ENCODE assay signal across 1 cellular context in genomic region chr4:47463235-47463956, GRCh38.
TF ChIP-seq lines count a peak whose summit lies in the region.

Gene COMMD8 (minus strand): TSS chr4:47463702. CDS start chr4:47463651, 51 bp downstream.

TF ChIP-seq in WTC11, 78 proteins besides CTCF, POLR2A, EP300 and RAD21 (continued from another document):
- peak; percentile 96 for TF ChIP-seq PRDM15 (CRISPR knock-in tag; IDR thresholded peaks at IDR 0.05)
- TF ChIP-seq GTF2I (CRISPR knock-in tag; conservative IDR thresholded peaks at IDR 0.05): no peak
- no peak for TF ChIP-seq ZNF263 (CRISPR knock-in tag; IDR thresholded peaks at IDR 0.05; ENCODE audit: low read depth)
- TF ChIP-seq SMAD4 (CRISPR knock-in tag; IDR thresholded peaks at IDR 0.05): no peak
- TF ChIP-seq ZNF219 (CRISPR knock-in tag; IDR thresholded peaks at IDR 0.05; ENCODE audit: borderline replicate concordance): no peak
- TF ChIP-seq ZNF425 (CRISPR knock-in tag; conservative IDR thresholded peaks at IDR 0.05): no peak
- TF ChIP-seq ZNF416 (CRISPR knock-in tag; IDR thresholded peaks at IDR 0.05): no peak
- no peak for TF ChIP-seq CREB1 (CRISPR knock-in tag; IDR thresholded peaks at IDR 0.05)
- no peak for TF ChIP-seq MLX (CRISPR knock-in tag; IDR thresholded peaks at IDR 0.05)
- peak; percentile 29; the same call in 1 of the 2 replicates for TF ChIP-seq ZBTB43 (CRISPR knock-in tag; IDR thresholded peaks at IDR 0.05)
- TF ChIP-seq RORB (CRISPR knock-in tag; IDR thresholded peaks at IDR 0.05): no peak
- peak; percentile 86 for TF ChIP-seq HMGXB4 (CRISPR knock-in tag; IDR thresholded peaks at IDR 0.05)
- no peak for TF ChIP-seq NR3C1 (CRISPR knock-in tag; conservative IDR thresholded peaks at IDR 0.05; ENCODE audit: low read depth)
- no peak for TF ChIP-seq ZSCAN18 (CRISPR knock-in tag; IDR thresholded peaks at IDR 0.05)
- TF ChIP-seq E2F1 (CRISPR knock-in tag; IDR thresholded peaks at IDR 0.05): 0 out of 2 replicates have a peak, but pooled peaks have one; percentile 16
- no peak for TF ChIP-seq TEAD4 (CRISPR knock-in tag; IDR thresholded peaks at IDR 0.05)
- no peak for TF ChIP-seq SMAD3 (CRISPR knock-in tag; IDR thresholded peaks at IDR 0.05; ENCODE audit: borderline replicate concordance)
- TF ChIP-seq HMGA2 (CRISPR knock-in tag; IDR thresholded peaks at IDR 0.05): no peak
- TF ChIP-seq PRRX2 (CRISPR knock-in tag; IDR thresholded peaks at IDR 0.05): no peak
- TF ChIP-seq ETV6 (CRISPR knock-in tag; IDR thresholded peaks at IDR 0.05): peak; percentile 62; the same call in 1 of the 2 replicates
- TF ChIP-seq ZNF232 (CRISPR knock-in tag; IDR thresholded peaks at IDR 0.05): no peak
- no peak for TF ChIP-seq IRF1 (CRISPR knock-in tag; IDR thresholded peaks at IDR 0.05)
- no peak for TF ChIP-seq E2F4 (CRISPR knock-in tag; IDR thresholded peaks at IDR 0.05; ENCODE audit: borderline replicate concordance, low read depth)
- TF ChIP-seq NR2C2 (CRISPR knock-in tag; IDR thresholded peaks at IDR 0.05): no peak
- TF ChIP-seq ARID4B (CRISPR knock-in tag; IDR thresholded peaks at IDR 0.05; ENCODE audit: borderline replicate concordance): peak; percentile 88
- no peak for TF ChIP-seq ZNF671 (CRISPR knock-in tag; IDR thresholded peaks at IDR 0.05)
- no peak for TF ChIP-seq ZNF138 (CRISPR knock-in tag; conservative IDR thresholded peaks at IDR 0.05)
- peak; percentile 100 for TF ChIP-seq USF2 (CRISPR knock-in tag; IDR thresholded peaks at IDR 0.05)
- no peak for TF ChIP-seq JAZF1 (CRISPR knock-in tag; IDR thresholded peaks at IDR 0.05)
- peak; percentile 76; the same call in 1 of the 2 replicates for TF ChIP-seq FOXK1 (CRISPR knock-in tag; IDR thresholded peaks at IDR 0.05)
TF ChIP-seq in WTC11: peak in this region for 21.
